Comparison of ENCODE assay signal across 8 cellular contexts in the genomic region with DNA sequence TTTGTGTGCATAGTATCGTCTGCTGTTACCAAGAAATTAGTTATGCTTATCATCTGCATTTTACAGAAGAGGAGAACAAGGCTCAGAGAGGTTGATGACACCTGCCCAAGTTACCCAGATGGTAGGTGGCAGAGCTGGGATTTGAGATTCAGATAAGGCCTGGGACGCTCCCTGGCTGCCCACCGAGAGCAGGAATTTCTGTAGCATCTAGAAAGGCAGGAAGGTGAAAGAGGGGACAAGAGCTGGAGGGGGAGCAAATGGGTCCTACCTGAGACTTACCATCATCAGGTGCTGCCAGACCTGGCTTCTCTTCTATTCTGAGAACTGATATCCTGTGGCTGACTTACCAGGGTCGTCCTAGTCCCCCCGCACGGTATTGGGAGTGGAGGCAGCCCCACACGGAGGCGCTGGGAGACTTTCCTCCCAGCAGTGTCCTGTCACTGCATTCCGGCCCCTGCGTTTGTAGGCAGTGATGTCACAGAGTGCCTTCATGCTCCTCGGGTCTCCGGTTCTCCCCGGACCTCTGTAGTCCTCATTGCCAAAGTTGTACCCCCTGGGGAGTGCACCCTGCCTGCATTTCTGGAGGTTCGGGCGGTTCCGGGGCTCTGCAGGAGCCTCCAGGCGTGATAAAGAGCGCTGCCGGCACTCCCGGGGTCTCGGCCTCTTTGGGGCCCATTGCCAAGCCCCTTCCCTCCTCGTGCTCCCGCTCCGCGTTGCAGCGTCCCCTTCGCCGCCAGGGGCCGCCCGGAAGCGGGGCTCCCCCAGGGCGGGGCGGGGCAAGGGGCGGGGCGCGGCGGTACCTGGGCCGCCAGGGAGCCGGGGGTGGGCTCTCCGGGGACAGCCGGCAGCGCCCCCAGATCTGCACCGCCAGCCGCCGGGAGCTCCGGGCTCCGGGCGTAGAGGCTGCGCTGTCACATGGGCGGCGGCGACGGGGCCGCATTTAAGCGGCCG. TPM values are rescaled to one million over a fixed set of nuclear protein-coding genes. Genes with fewer than 3 reads are reported as not detected.
A peak's percentile ranks its signal among the peaks of the same experiment; 100 is the strongest.
DNase-seq lines count a peak whose midpoint lies in the region; ATAC-seq, FAIRE-seq and TF ChIP-seq lines count a peak whose summit lies in the region.

A gene (plus strand): TSS at position 856 of the 951 bp plus-strand sequence. CDS start 60 bp downstream, at position 916.

- H3K27ac Mint-ChIP-seq in activated CD4-positive, alpha-beta memory T cell treated with anti-CD3 and anti-CD28 coated beads, Interleukin-2, amount 10 ng/mL, durations not matched to agents 7 days and 5 days: no peak within 1 kb of the TSS

- 0 out of 2 replicates have a peak within 1 kb of the TSS, but pooled peaks have one; percentile 27 for H2BK5ac ChIP-seq in H1 (ENCODE audit: low read depth, low read length)

- no peaks in the 10 kb centered on the region for H3K79me2 ChIP-seq in H1 (ENCODE audit: control insufficient read depth in 1 of 2, insufficient read depth in 2 of 2, low read length in 2 of 2)

- H4K8ac ChIP-seq in H1 (ENCODE audit: extremely low read depth, insufficient read depth, low read length): peak within 1 kb of the TSS; percentile 57; the same call in 1 of the 2 replicates

- peaks cover 12% of the 10 kb centered on the region for H3K4me1 Mint-ChIP-seq in activated CD4-positive, alpha-beta memory T cell treated with anti-CD3 and anti-CD28 coated beads, Interleukin-2, amount 10 ng/mL, durations not matched to agents 7 days and 5 days

- H3K27ac ChIP-seq in H1 (ENCODE audit: low read depth, low read length): no peak within 1 kb of the TSS
- H3K27ac ChIP-seq in thoracic aorta: no peak within 1 kb of the TSS

- peak within 1 kb of the TSS; percentile 15 for H4K5ac ChIP-seq in H1 (ENCODE audit: insufficient read length, low read depth, low read length)

- peaks cover 0 to 5% of the 10 kb centered on the region in 2 experiments for H4K20me1 ChIP-seq in H1 (replicated peaks in 1 of 2; ENCODE audit: control insufficient read depth in 1 of 2, insufficient read depth in 2 of 2, low read length in 2 of 2)

- no peak for FAIRE-seq in H1 (lab: Jason Lieb, UNC)

- H3K27me3 Mint-ChIP-seq in activated CD4-positive, alpha-beta memory T cell treated with anti-CD3 and anti-CD28 coated beads, Interleukin-2, amount 10 ng/mL, durations not matched to agents 7 days and 5 days: peaks cover 57% of the 10 kb centered on the region

- H3K4me1 ChIP-seq in H1 (replicated peaks in 1 of 4; ENCODE audit: control insufficient read depth in 3 of 4, insufficient read depth in 4 of 4, low read length in 3 of 4) (peaks cover 0 to 11% (median 8%) of the 10 kb centered on the region in 4 experiments; a peak in 5 of 7 replicates), neuron (ENCODE audit: insufficient read depth, low read length) (peaks cover 9% of the 10 kb centered on the region), thoracic aorta (ENCODE audit: control insufficient read depth in 1 of 2, low read depth in 2 of 2) (peaks cover 8 to 15% of the 10 kb centered on the region in 2 donors)

- DNase-seq in EH (ENCODE audit: low read depth) (peak; percentile 7), NCI-H1930 (lab: John Stamatoyannopoulos, UW) (peak; percentile 33 to 75), H1 (ENCODE audit: low read depth in 1 of 2, low spot score in 2 of 2) (peak; percentile 36 to 87), thoracic aorta (ENCODE audit: low spot score) (no peak), epidermal melanocyte (ENCODE audit: insufficient read length, low spot score) (no peak)
- peak; percentile 54 for DNase-seq in activated CD4-positive, alpha-beta memory T cell treated with anti-CD3 and anti-CD28 coated beads, Interleukin-2, amount 10 ng/mL, durations not matched to agents 7 days and 5 days

- no peak within 1 kb of the TSS for H2AK5ac ChIP-seq in H1 (ENCODE audit: low read depth, low read length)

- H3K4me3 ChIP-seq in H1 (ENCODE audit: extremely low read depth in 1 of 4, insufficient read depth in 2 of 4, low read depth in 3 of 4, low read length in 4 of 4) (peak within 1 kb of the TSS; percentile 50 to 78 (median 57)), neuron (ENCODE audit: low read length) (peak within 1 kb of the TSS; percentile 35), thoracic aorta (peak within 1 kb of the TSS; percentile 64)

- no peak within 1 kb of the TSS for H3K14ac ChIP-seq in H1 (ENCODE audit: insufficient read length)

- POLR2A ChIA-PET in activated CD4-positive, alpha-beta memory T cell treated with anti-CD3 and anti-CD28 coated beads, Interleukin-2, amount 10 ng/mL, durations not matched to agents 7 days and 5 days (lab: Charles Lee): interaction anchor here (1.2 kb wide), 1 partner anchor 71 kb away, joined by 3 read pairs; no protein-coding TSS in a partner anchor
- POLR2A ChIA-PET in H1 (lab: Charles Lee; ENCODE audit: partially characterized antibody): interaction anchor here (1.2 to 1.6 kb wide), 4 partner anchors 11 to 66 kb away, joined by 3 to 4 read pairs (median 4); a partner anchor contains a TSS

- ATAC-seq in GM21825 (IDR thresholded peaks at IDR 0.05; ENCODE audit: unreplicated experiment) (peak; percentile 67), thoracic aorta (ENCODE audit: insufficient number of reproducible peaks, low FRiP score, low read depth) (no peak)

- H2AFZ ChIP-seq in H1 (ENCODE audit: low read length) (peak within 1 kb of the TSS; percentile 71), neuron (ENCODE audit: low read depth, low read length) (peak within 1 kb of the TSS; percentile 48)

- no peak within 1 kb of the TSS for H3K4ac ChIP-seq in H1 (replicated peaks; ENCODE audit: insufficient read length, low read depth, low read length)

- no peak within 1 kb of the TSS for H2BK20ac ChIP-seq in H1 (ENCODE audit: low read length)

- H3K79me1 ChIP-seq in H1 (ENCODE audit: low read depth, low read length): no peaks in the 10 kb centered on the region

- H3K27me3 ChIP-seq in H1 (replicated peaks in 1 of 4; ENCODE audit: control insufficient read depth in 3 of 4, extremely low read depth in 1 of 4, insufficient read depth in 3 of 4, low read length in 3 of 4): peaks cover 0 to 16% (median 12%) of the 10 kb centered on the region in 4 experiments; a peak in 4 of 7 replicates
- H3K27me3 ChIP-seq in neuron (ENCODE audit: insufficient read depth, low read length): peaks cover 58% of the 10 kb centered on the region
- peaks cover 19% of the 10 kb centered on the region for H3K27me3 ChIP-seq in thoracic aorta (replicated peaks; ENCODE audit: insufficient read depth)

- peak within 1 kb of the TSS; percentile 67 for H3K4me3 Mint-ChIP-seq in activated CD4-positive, alpha-beta memory T cell treated with anti-CD3 and anti-CD28 coated beads, Interleukin-2, amount 10 ng/mL, durations not matched to agents 7 days and 5 days

- H2BK15ac ChIP-seq in H1 (ENCODE audit: low read length): no peak within 1 kb of the TSS

- H3K23ac ChIP-seq in H1 (ENCODE audit: insufficient read length): no peak within 1 kb of the TSS

- peak within 1 kb of the TSS; percentile 83 to 91 for H3K4me2 ChIP-seq in H1 (ENCODE audit: insufficient read depth in 1 of 2, low read depth in 2 of 2, low read length in 2 of 2)

- no peak for TF ChIP-seq POLR2A in H1 (IDR thresholded peaks at IDR 0.05; ENCODE audit: control extremely low read depth in 1 of 2, low read depth in 2 of 2, low read length in 2 of 2)

- 10% methylated on average over 19 of the region's 56 CpGs; no CpG with 5 or more reads in 1 of the 2 experiments for WGBS in H1 (ENCODE audit: extremely low coverage in 1 of 2, insufficient coverage in 1 of 2, insufficient read length in 1 of 2, insufficient replicate concordance in 2 of 2, low coverage in 1 of 2, low lambda C conversion rate in 2 of 2, missing lambda C conversion rate in 1 of 2), 2 experiments

- no peaks in the 10 kb centered on the region for H3K36me3 Mint-ChIP-seq in activated CD4-positive, alpha-beta memory T cell treated with anti-CD3 and anti-CD28 coated beads, Interleukin-2, amount 10 ng/mL, durations not matched to agents 7 days and 5 days (ENCODE audit: low read depth)

- H3K9me3 ChIP-seq in H1 (ENCODE audit: insufficient read depth in 2 of 2, low read depth in 1 of 2, low read length in 1 of 2): no peaks in the 10 kb centered on the region
- no peaks in the 10 kb centered on the region for H3K9me3 ChIP-seq in neuron (ENCODE audit: low read length)
- no peaks in the 10 kb centered on the region for H3K9me3 ChIP-seq in thoracic aorta

- TF ChIP-seq RAD21 in H1 (IDR thresholded peaks at IDR 0.05 in 1 of 2, conservative IDR thresholded peaks at IDR 0.05 in 1 of 2; ENCODE audit: low read depth in 2 of 2, low read length in 2 of 2): peak in 1 of 2 experiments; percentile 38; a peak in 2 of 4 replicates

- peak within 1 kb of the TSS in 3 of 4 experiments; percentile 25 to 54 (median 47); a peak in 3 of 7 replicates for H3K9ac ChIP-seq in H1 (replicated peaks in 1 of 4; ENCODE audit: extremely low read depth in 1 of 4, low read depth in 3 of 4, low read length in 3 of 4)

- H3K56ac ChIP-seq in H1 (replicated peaks; ENCODE audit: insufficient read length, low read depth, low read length): peak within 1 kb of the TSS; percentile 52

- TF ChIP-seq CTCF in H1 (IDR thresholded peaks at IDR 0.05; ENCODE audit: control extremely low read depth in 1 of 3, insufficient read depth in 1 of 3, low read depth in 1 of 3, low read length in 3 of 3): peak; percentile 34 to 56 (median 50)
- no peak for TF ChIP-seq CTCF in thoracic aorta (IDR thresholded peaks at IDR 0.05)

- H2BK12ac ChIP-seq in H1 (ENCODE audit: low read depth, low read length): peak within 1 kb of the TSS; percentile 60; the same call in 1 of the 2 replicates

- H3K18ac ChIP-seq in H1 (ENCODE audit: extremely low read depth, low read length): peak within 1 kb of the TSS; percentile 71

- H2BK120ac ChIP-seq in H1 (replicated peaks; ENCODE audit: low read depth, low read length): no peak within 1 kb of the TSS

- CTCF ChIA-PET in activated CD4-positive, alpha-beta memory T cell treated with anti-CD3 and anti-CD28 coated beads, Interleukin-2, amount 10 ng/mL, durations not matched to agents 7 days and 5 days (lab: Charles Lee): interaction anchor here (0.9 to 2.6 kb wide), 4 partner anchors 9 to 59 kb away, joined by 4 to 15 read pairs (median 6); a partner anchor contains a TSS
- CTCF ChIA-PET in H1 (lab: Charles Lee; ENCODE audit: partially characterized antibody): interaction anchor here (0.5 to 3.2 kb wide), 7 partner anchors 9 to 365 kb away, joined by 3 to 17 read pairs (median 6); no protein-coding TSS in a partner anchor

- H4K91ac ChIP-seq in H1 (replicated peaks; ENCODE audit: insufficient read length, low read length): peak within 1 kb of the TSS; percentile 6

- no peaks in the 10 kb centered on the region for H3K9me3 Mint-ChIP-seq in activated CD4-positive, alpha-beta memory T cell treated with anti-CD3 and anti-CD28 coated beads, Interleukin-2, amount 10 ng/mL, durations not matched to agents 7 days and 5 days

- no peak; a peak in 1 of 3 replicates for TF ChIP-seq EP300 in H1 (IDR thresholded peaks at IDR 0.05; ENCODE audit: borderline replicate concordance in 1 of 2, low read depth in 2 of 2, low read length in 2 of 2)

- no peaks in the 10 kb centered on the region for H3K36me3 ChIP-seq in H1 (ENCODE audit: control insufficient read depth in 2 of 4, insufficient read depth in 4 of 4, low read length in 3 of 4)
- no peaks in the 10 kb centered on the region for H3K36me3 ChIP-seq in neuron (ENCODE audit: insufficient read depth, low read length)
- H3K36me3 ChIP-seq in thoracic aorta: no peaks in the 10 kb centered on the region

- peaks cover 10% of the 10 kb centered on the region; the same call in 1 of the 2 replicates for H3K23me2 ChIP-seq in H1 (ENCODE audit: low read depth, low read length)

RNA-seq across cellular contexts. Expression of the gene that starts here (rescaled TPM):
- under 1 TPM; 0.25 to 0.45 TPM for total RNA-seq in activated CD4-positive, alpha-beta memory T cell treated with anti-CD3 and anti-CD28 coated beads, Interleukin-2, amount 10 ng/mL, durations not matched to agents 7 days and 5 days
- 7.4 and 8.5 TPM in 2 replicates for total RNA-seq in H1 (2021; fragmentation: NEBNext Ultra II Directional; extraction: Animal tissue kit (Norgen Biotek cat#: 25700))
- polyA plus RNA-seq in H1 (2011; rRNA removed): 3.9 and 4.5 TPM in 2 replicates
- 5.9 TPM for polyA plus RNA-seq in H1 (2011; cell fraction: cytosol; rRNA removed)
- 6.8 TPM for polyA plus RNA-seq in H1 (2011; cell fraction: nucleus; rRNA removed)
- 6.0 to 8.6 TPM (median 7.8 TPM) in 4 replicates for polyA plus RNA-seq in H1 (2012, experiment 1 of 2)
- 4.0 TPM for polyA plus RNA-seq in H1 (2012, experiment 2 of 2)
- 2.8 TPM for polyA plus RNA-seq in H1 (2013, experiment 1 of 2)
- polyA plus RNA-seq in H1 (2013, experiment 2 of 2): 2.7 TPM
- 4.9 and 5.4 TPM in 2 replicates for polyA minus RNA-seq in H1 (2011; rRNA and poly(A)+ RNA removed)
- polyA minus RNA-seq in H1 (2011; cell fraction: cytosol; rRNA and poly(A)+ RNA removed): 1.6 TPM
- 5.4 TPM for polyA minus RNA-seq in H1 (2011; cell fraction: nucleus; rRNA and poly(A)+ RNA removed)
- 1 to 10 TPM in 1 of 2 donors, not detected in 1; 1.4 TPM for total RNA-seq in thoracic aorta

Comparison
In these comparisons a context has a peak if more than half of its experiments do, and no peak if none do; other contexts are left out.
1. Peak in DNase-seq in activated CD4-positive, alpha-beta memory T cell treated with anti-CD3 and anti-CD28 coated beads, Interleukin-2, amount 10 ng/mL, durations not matched to agents 7 days and 5 days; RNA of the gene not detected or under 1 TPM.
2. DNase-seq: peak in EH (single experiment), NCI-H1930 (2 of 2) and H1 (2 of 2); none in thoracic aorta (single experiment) and epidermal melanocyte (single experiment).
3. Peak in every context shown above with its lines, with median percentiles within 50 percentile points of each other: H3K4me3 ChIP-seq.